21 cellular contexts compared by ENCODE assay signal in the genomic region with DNA sequence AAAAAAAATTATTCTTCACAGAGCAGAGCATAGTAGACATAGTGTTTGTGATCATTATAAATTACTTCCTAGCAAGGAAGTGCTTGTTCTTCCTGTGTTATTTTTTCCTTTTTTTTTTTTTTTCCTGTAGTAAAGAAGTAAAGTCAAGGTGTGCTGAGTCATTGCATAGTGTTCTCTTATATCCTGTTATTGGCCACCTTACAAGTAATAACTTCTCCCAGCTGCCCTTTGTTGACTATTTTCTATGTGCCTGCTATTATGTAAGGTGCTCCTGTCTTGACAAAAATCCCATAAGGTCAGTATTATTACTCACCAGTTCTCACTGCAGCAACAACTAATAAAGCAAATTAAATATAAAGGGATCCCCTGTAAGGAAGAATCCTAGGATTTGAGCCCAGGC.
"Had no signal": no experiment of that assay in that cellular context is flagged by ENCODE, and none has a peak within 500 bp of the region (broad histone marks: within the 10 kb centered on the region; RNA-seq: fewer than 3 reads in every experiment).

No MANE protein-coding gene starts in this region.

- ATAC-seq: activated CD8-positive, alpha-beta T cell treated with anti-CD3 and anti-CD28 coated beads, Interleukin-2, amount 10 ng/mL, durations not matched to agents 7 days and 5 days; body of pancreas; natural killer cell treated with Interleukin-12 subunit alpha and Interleukin-12 subunit beta and Interleukin-15 and Interleukin-18, amount 100 ng/mL, for 72 hours; right cardiac atrium had no signal

- H3K36me3 ChIP-seq: suprapubic skin, upper lobe of left lung had no signal

- H3K4me2 ChIP-seq: smooth muscle cell had no signal

- H3K27ac ChIP-seq: body of pancreas, coronary artery, suprapubic skin, upper lobe of left lung had no signal

- H3K4me1 Mint-ChIP-seq: activated B cell treated with CpG ODN at 0.5 μM for 24 hours; activated CD4-positive, alpha-beta T cell treated with anti-CD3 and anti-CD28 coated beads, Interleukin-2, amount 10 ng/mL, durations not matched to agents 24 days and 14 days; activated naive CD8-positive, alpha-beta T cell treated with anti-CD3 and anti-CD28 coated beads for 36 hours; central memory CD8-positive, alpha-beta T cell had no signal

- H3K4me3 Mint-ChIP-seq: activated B cell treated with CpG ODN at 0.5 μM for 24 hours; activated CD4-positive, alpha-beta T cell treated with anti-CD3 and anti-CD28 coated beads, Interleukin-2, amount 10 ng/mL, durations not matched to agents 24 days and 14 days; activated CD8-positive, alpha-beta T cell treated with anti-CD3 and anti-CD28 coated beads, Interleukin-2, amount 10 ng/mL, durations not matched to agents 7 days and 5 days; activated naive CD8-positive, alpha-beta T cell treated with anti-CD3 and anti-CD28 coated beads for 36 hours; central memory CD8-positive, alpha-beta T cell; natural killer cell treated with Interleukin-12 subunit alpha and Interleukin-12 subunit beta and Interleukin-15 and Interleukin-18, amount 100 ng/mL, for 72 hours; stimulated activated naive CD8-positive, alpha-beta T cell treated with anti-CD3 and anti-CD28 coated beads, Interleukin-15, Interleukin-2, amounts not matched to agents 100 ng/mL and 50 ng/mL, for 24 hours had no signal

- H3K9me3 ChIP-seq: body of pancreas, suprapubic skin had no signal

- H3K36me3 Mint-ChIP-seq: activated naive CD8-positive, alpha-beta T cell treated with anti-CD3 and anti-CD28 coated beads for 36 hours; natural killer cell treated with Interleukin-12 subunit alpha and Interleukin-12 subunit beta and Interleukin-15 and Interleukin-18, amount 100 ng/mL, for 72 hours had no signal

- H3K27me3 ChIP-seq: body of pancreas, suprapubic skin, upper lobe of left lung had no signal

- H3K4me3 ChIP-seq: body of pancreas, coronary artery, smooth muscle cell, suprapubic skin, upper lobe of left lung had no signal

- H3K27me3 Mint-ChIP-seq: activated B cell treated with CpG ODN at 0.5 μM for 24 hours; activated CD4-positive, alpha-beta T cell treated with anti-CD3 and anti-CD28 coated beads, Interleukin-2, amount 10 ng/mL, durations not matched to agents 24 days and 14 days; activated naive CD8-positive, alpha-beta T cell treated with anti-CD3 and anti-CD28 coated beads for 36 hours; central memory CD8-positive, alpha-beta T cell; natural killer cell treated with Interleukin-12 subunit alpha and Interleukin-12 subunit beta and Interleukin-15 and Interleukin-18, amount 100 ng/mL, for 72 hours; stimulated activated naive CD8-positive, alpha-beta T cell treated with anti-CD3 and anti-CD28 coated beads, Interleukin-15, Interleukin-2, amounts not matched to agents 100 ng/mL and 50 ng/mL, for 24 hours had no signal

- H3K27ac Mint-ChIP-seq: activated B cell treated with CpG ODN at 0.5 μM for 24 hours; activated CD4-positive, alpha-beta T cell treated with anti-CD3 and anti-CD28 coated beads, Interleukin-2, amount 10 ng/mL, durations not matched to agents 24 days and 14 days; activated CD8-positive, alpha-beta T cell treated with anti-CD3 and anti-CD28 coated beads, Interleukin-2, amount 10 ng/mL, durations not matched to agents 7 days and 5 days; activated naive CD8-positive, alpha-beta T cell treated with anti-CD3 and anti-CD28 coated beads for 36 hours; natural killer cell treated with Interleukin-12 subunit alpha and Interleukin-12 subunit beta and Interleukin-15 and Interleukin-18, amount 100 ng/mL, for 72 hours; stimulated activated naive CD8-positive, alpha-beta T cell treated with anti-CD3 and anti-CD28 coated beads, Interleukin-15, Interleukin-2, amounts not matched to agents 100 ng/mL and 50 ng/mL, for 24 hours had no signal

- H3K4me1 ChIP-seq: body of pancreas, upper lobe of left lung had no signal

- DNase-seq: activated B cell treated with CpG ODN at 0.5 μM for 24 hours; activated CD4-positive, alpha-beta T cell treated with anti-CD3 and anti-CD28 coated beads, Interleukin-2, amount 10 ng/mL, durations not matched to agents 24 days and 14 days; activated CD8-positive, alpha-beta memory T cell treated with anti-CD3 and anti-CD28 coated beads, Interleukin-2, amount 50 U/mL, for 4 hours; activated CD8-positive, alpha-beta T cell treated with anti-CD3 and anti-CD28 coated beads, Interleukin-2, amount 10 ng/mL, durations not matched to agents 7 days and 5 days; activated gamma-delta T cell treated with Interleukin-2 at 50 U/mL for 16 hours; activated naive CD8-positive, alpha-beta T cell treated with anti-CD3 and anti-CD28 coated beads for 36 hours; activated T-cell treated with anti-CD3 and anti-CD28 coated beads, Interleukin-2, amount 50 U/mL, for 48 hours; amygdala; body of pancreas; effector CD8-positive, alpha-beta T cell; foreskin fibroblast; mesendoderm; right cardiac atrium; SW 1271; upper lobe of left lung had no signal
